17 cellular contexts compared by ENCODE assay signal in the genomic region with DNA sequence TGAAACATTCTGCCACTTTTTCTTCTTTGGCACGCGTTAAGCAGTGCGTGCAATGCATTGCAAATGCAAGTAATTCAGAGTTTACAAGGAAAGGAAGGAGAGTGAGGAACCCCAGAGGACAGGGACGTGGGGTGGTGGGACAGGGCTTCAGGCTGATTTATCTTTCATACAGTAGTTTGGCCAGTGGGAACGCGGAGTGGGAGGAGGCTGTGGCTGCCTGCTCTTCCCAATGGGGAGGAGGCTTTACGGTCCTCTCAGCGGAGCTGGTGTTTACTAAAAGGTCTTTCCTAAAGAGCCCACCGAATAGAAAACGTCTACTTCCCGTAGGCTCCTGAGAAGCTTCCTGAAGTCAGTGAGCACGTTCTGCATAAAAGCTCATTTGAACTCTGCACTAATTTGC.
DNase-seq lines count a peak whose midpoint lies in the region; ATAC-seq, FAIRE-seq and TF ChIP-seq lines count a peak whose summit lies in the region.
"Had no signal": no experiment of that assay in that cellular context is flagged by ENCODE, and none has a peak within 500 bp of the region (broad histone marks: within the 10 kb centered on the region; RNA-seq: fewer than 3 reads in every experiment).

No MANE protein-coding gene starts in this region.

- H3K27ac ChIP-seq in H1 (ENCODE audit: low read depth, low read length): no peak overlapping the region
- no peak overlapping the region for H3K27ac ChIP-seq in WERI-Rb-1
- H3K27ac ChIP-seq: A549, BLaER1 had no signal

- H2BK5ac ChIP-seq in H1 (ENCODE audit: low read depth, low read length): no peak overlapping the region

- no peak for TF ChIP-seq EP300 in H1 (IDR thresholded peaks at IDR 0.05; ENCODE audit: borderline replicate concordance in 1 of 2, low read depth in 2 of 2, low read length in 2 of 2)

- WGBS in H1 (ENCODE audit: extremely low coverage in 1 of 2, insufficient coverage in 1 of 2, insufficient read length in 1 of 2, insufficient replicate concordance in 2 of 2, low coverage in 1 of 2, low lambda C conversion rate in 2 of 2, missing lambda C conversion rate in 1 of 2), 2 experiments: 81% methylated on average over 12 of the region's 12 CpGs; no CpG with 5 or more reads in 1 of the 2 experiments

- no peaks in the 10 kb centered on the region for H3K79me2 ChIP-seq in H1 (ENCODE audit: control insufficient read depth in 1 of 2, insufficient read depth in 2 of 2, low read length in 2 of 2)

- no peak for ATAC-seq in GM21360 (IDR thresholded peaks at IDR 0.05; ENCODE audit: unreplicated experiment)
- ATAC-seq: A549 had no signal

- H3K4me1 ChIP-seq in H1 (replicated peaks in 1 of 4; ENCODE audit: control insufficient read depth in 3 of 4, insufficient read depth in 4 of 4, low read length in 3 of 4): peaks cover 1 to 10% (median 3%) of the 10 kb centered on the region in 4 experiments; a peak in 2 of 7 replicates
- H3K4me1 ChIP-seq: A549, BLaER1 had no signal

- H3K4me1 Mint-ChIP-seq in brain: peaks cover 30% of the 10 kb centered on the region
- H3K4me1 Mint-ChIP-seq: CD4-positive, CD25-positive, alpha-beta regulatory T cell had no signal

- no peak overlapping the region for H3K23ac ChIP-seq in H1 (ENCODE audit: insufficient read length)

- H2BK12ac ChIP-seq in H1 (ENCODE audit: low read depth, low read length): peak overlapping the region; percentile 71; the same call in 1 of the 2 replicates

- no peaks in the 10 kb centered on the region for H3K27me3 ChIP-seq in H1 (replicated peaks in 1 of 4; ENCODE audit: control insufficient read depth in 3 of 4, extremely low read depth in 1 of 4, insufficient read depth in 3 of 4, low read length in 3 of 4)
- H3K27me3 ChIP-seq in WERI-Rb-1 (ENCODE audit: insufficient read depth, low read depth, severe bottlenecking): no peaks in the 10 kb centered on the region
- H3K27me3 ChIP-seq: BLaER1 had no signal

- no peak overlapping the region for H2AK5ac ChIP-seq in H1 (ENCODE audit: low read depth, low read length)

- H3K23me2 ChIP-seq in H1 (ENCODE audit: low read depth, low read length): no peaks in the 10 kb centered on the region

- H3K56ac ChIP-seq in H1 (replicated peaks; ENCODE audit: insufficient read length, low read depth, low read length): no peak overlapping the region

- H3K4me3 ChIP-seq in H1 (ENCODE audit: extremely low read depth in 1 of 4, insufficient read depth in 2 of 4, low read depth in 3 of 4, low read length in 4 of 4) (no peak overlapping the region), WERI-Rb-1 (ENCODE audit: low read depth, low read length) (no peak overlapping the region)
- H3K4me3 ChIP-seq: A549, BLaER1 had no signal

- H3K9ac ChIP-seq in H1 (replicated peaks in 1 of 4; ENCODE audit: extremely low read depth in 1 of 4, low read depth in 3 of 4, low read length in 3 of 4): no peak overlapping the region
- H3K9ac ChIP-seq: BLaER1 had no signal

- H2BK20ac ChIP-seq in H1 (ENCODE audit: low read length): no peak overlapping the region

- H3K36me3 ChIP-seq in H1 (ENCODE audit: control insufficient read depth in 2 of 4, insufficient read depth in 4 of 4, low read length in 3 of 4) (no peaks in the 10 kb centered on the region), WERI-Rb-1 (no peaks in the 10 kb centered on the region)
- H3K36me3 ChIP-seq: BLaER1 had no signal

- no peak overlapping the region for H3K4me2 ChIP-seq in H1 (ENCODE audit: insufficient read depth in 1 of 2, low read depth in 2 of 2, low read length in 2 of 2)
- H3K4me2 ChIP-seq: A549, BLaER1 had no signal

- no peak for DNase-seq in H1 (ENCODE audit: low read depth in 1 of 2, low spot score in 2 of 2)
- DNase-seq in midbrain (lab: John Stamatoyannopoulos, UW): peak; percentile 47
- no peak for DNase-seq in dedifferentiated amniotic fluid mesenchymal stem cell (ENCODE audit: extremely low spot score)
- DNase-seq in HEK293T (ENCODE audit: extremely low spot score): no peak
- DNase-seq in WERI-Rb-1: no peak
- DNase-seq: CD4-positive, CD25-positive, alpha-beta regulatory T cell; DMS 273 treated with DMSO at 0.1 percent for 48 hours; DMS79; GOT3; HCEC 1CT; IMR-90; KBM-7 had no signal

- no peaks in the 10 kb centered on the region for H4K20me1 ChIP-seq in H1 (replicated peaks in 1 of 2; ENCODE audit: control insufficient read depth in 1 of 2, insufficient read depth in 2 of 2, low read length in 2 of 2)
- H4K20me1 ChIP-seq: BLaER1 had no signal

- CTCF ChIA-PET in H1 (lab: Charles Lee; ENCODE audit: partially characterized antibody): interaction anchor here (0.7 kb wide), 1 partner anchor 53 kb away, joined by 3 read pairs; no protein-coding TSS in a partner anchor
- CTCF ChIA-PET in HEK293T (lab: Yijun Ruan, JAX): no interaction called here

- no peaks in the 10 kb centered on the region; the same call in 1 of the 2 replicates for H3K79me1 ChIP-seq in H1 (ENCODE audit: low read depth, low read length)

- H3K4ac ChIP-seq in H1 (replicated peaks; ENCODE audit: insufficient read length, low read depth, low read length): no peak overlapping the region

- H3K18ac ChIP-seq in H1 (ENCODE audit: extremely low read depth, low read length): no peak overlapping the region

- H3K14ac ChIP-seq in H1 (ENCODE audit: insufficient read length): no peak overlapping the region

- H3K36me3 Mint-ChIP-seq in brain: peaks cover 8% of the 10 kb centered on the region
- H3K36me3 Mint-ChIP-seq: CD4-positive, CD25-positive, alpha-beta regulatory T cell had no signal

- H3K9me3 ChIP-seq in H1 (ENCODE audit: insufficient read depth in 2 of 2, low read depth in 1 of 2, low read length in 1 of 2) (no peaks in the 10 kb centered on the region), WERI-Rb-1 (ENCODE audit: severe bottlenecking) (no peaks in the 10 kb centered on the region)
- H3K9me3 ChIP-seq: A549, BLaER1 had no signal

- no peak for TF ChIP-seq RAD21 in H1 (IDR thresholded peaks at IDR 0.05 in 1 of 2, conservative IDR thresholded peaks at IDR 0.05 in 1 of 2; ENCODE audit: low read depth in 2 of 2, low read length in 2 of 2)

- H3K4me3 Mint-ChIP-seq in brain: peak overlapping the region in 4 of 5 experiments; percentile 21 to 78 (median 72)
- H3K4me3 Mint-ChIP-seq: CD4-positive, CD25-positive, alpha-beta regulatory T cell had no signal

- H3K27me3 Mint-ChIP-seq in brain: peaks cover 29% of the 10 kb centered on the region
- H3K27me3 Mint-ChIP-seq: CD4-positive, CD25-positive, alpha-beta regulatory T cell had no signal

- peaks cover 0 to 4% (median 2%) of the 10 kb centered on the region in 5 experiments for H3K9me3 Mint-ChIP-seq in brain

- TF ChIP-seq CTCF in brain (conservative IDR thresholded peaks at IDR 0.05) (no peak), H1 (IDR thresholded peaks at IDR 0.05; ENCODE audit: control extremely low read depth in 1 of 3, insufficient read depth in 1 of 3, low read depth in 1 of 3, low read length in 3 of 3) (no peak), WERI-Rb-1 (IDR thresholded peaks at IDR 0.05; ENCODE audit: low read depth, low read length) (no peak)

- no peak overlapping the region for H4K91ac ChIP-seq in H1 (replicated peaks; ENCODE audit: insufficient read length, low read length)

- no peak overlapping the region for H4K8ac ChIP-seq in H1 (ENCODE audit: extremely low read depth, insufficient read depth, low read length)

- TF ChIP-seq POLR2A in H1 (IDR thresholded peaks at IDR 0.05; ENCODE audit: control extremely low read depth in 1 of 2, low read depth in 2 of 2, low read length in 2 of 2): no peak

- H2AFZ ChIP-seq in H1 (ENCODE audit: low read length): no peak overlapping the region

- H2BK15ac ChIP-seq in H1 (ENCODE audit: low read length): no peak overlapping the region

- POLR2A ChIA-PET in H1 (lab: Charles Lee; ENCODE audit: partially characterized antibody): interaction anchor here (0.6 kb wide), 1 partner anchor 8 kb away, joined by 5 read pairs; no protein-coding TSS in a partner anchor
- POLR2A ChIA-PET in HEK293T (lab: Yijun Ruan, JAX): no interaction called here

- H2BK120ac ChIP-seq in H1 (replicated peaks; ENCODE audit: low read depth, low read length): no peak overlapping the region

- H3K27ac Mint-ChIP-seq in brain: peak overlapping the region in 4 of 5 experiments; percentile 71 to 92 (median 80)
- H3K27ac Mint-ChIP-seq: CD4-positive, CD25-positive, alpha-beta regulatory T cell had no signal

- H4K5ac ChIP-seq in H1 (ENCODE audit: insufficient read length, low read depth, low read length): no peak overlapping the region

- FAIRE-seq in H1 (lab: Jason Lieb, UNC): no peak
- FAIRE-seq: A549, GM12891 had no signal

TF ChIP-seq in H1, 55 proteins besides CTCF, POLR2A, EP300 and RAD21 (continues in another document):
- no peak for TF ChIP-seq TBP (IDR thresholded peaks at IDR 0.05; ENCODE audit: low read depth, low read length)
- TF ChIP-seq CREB1 (IDR thresholded peaks at IDR 0.05): no peak
- TF ChIP-seq MAFK (IDR thresholded peaks at IDR 0.05; ENCODE audit: low read depth, low read length): no peak
- TF ChIP-seq JUND (IDR thresholded peaks at IDR 0.05; ENCODE audit: low read length): no peak
- no peak for TF ChIP-seq KDM5A (IDR thresholded peaks at IDR 0.05; ENCODE audit: low read length)
- no peak for TF ChIP-seq TCF12 (IDR thresholded peaks at IDR 0.05; ENCODE audit: low read depth, low read length)
- TF ChIP-seq POU5F1 (IDR thresholded peaks at IDR 0.05; ENCODE audit: low read depth, low read length): no peak
- TF ChIP-seq SP4 (IDR thresholded peaks at IDR 0.05; ENCODE audit: low read length): no peak
- no peak for TF ChIP-seq SRF (IDR thresholded peaks at IDR 0.05; ENCODE audit: low read depth, low read length)
- TF ChIP-seq GTF2F1 (IDR thresholded peaks at IDR 0.05; ENCODE audit: borderline replicate concordance, low read depth, low read length): no peak
- TF ChIP-seq BACH1 (IDR thresholded peaks at IDR 0.05; ENCODE audit: low read length): no peak
- TF ChIP-seq CBX8 (IDR thresholded peaks at IDR 0.05; ENCODE audit: borderline replicate concordance, low read depth, low read length): no peak

TF ChIP-seq in HEK293T, 16 proteins besides CTCF, POLR2A, EP300 and RAD21:
- TF ChIP-seq ZNF384 (IDR thresholded peaks at IDR 0.05): no peak
- no peak for TF ChIP-seq LEF1 (IDR thresholded peaks at IDR 0.05; ENCODE audit: borderline replicate concordance)
- TF ChIP-seq FOXA1 (IDR thresholded peaks at IDR 0.05): no peak
TF ChIP-seq in HEK293T: peak in this region for 0.
